ENCODE assay signal across 1 cellular context in the genomic region with DNA sequence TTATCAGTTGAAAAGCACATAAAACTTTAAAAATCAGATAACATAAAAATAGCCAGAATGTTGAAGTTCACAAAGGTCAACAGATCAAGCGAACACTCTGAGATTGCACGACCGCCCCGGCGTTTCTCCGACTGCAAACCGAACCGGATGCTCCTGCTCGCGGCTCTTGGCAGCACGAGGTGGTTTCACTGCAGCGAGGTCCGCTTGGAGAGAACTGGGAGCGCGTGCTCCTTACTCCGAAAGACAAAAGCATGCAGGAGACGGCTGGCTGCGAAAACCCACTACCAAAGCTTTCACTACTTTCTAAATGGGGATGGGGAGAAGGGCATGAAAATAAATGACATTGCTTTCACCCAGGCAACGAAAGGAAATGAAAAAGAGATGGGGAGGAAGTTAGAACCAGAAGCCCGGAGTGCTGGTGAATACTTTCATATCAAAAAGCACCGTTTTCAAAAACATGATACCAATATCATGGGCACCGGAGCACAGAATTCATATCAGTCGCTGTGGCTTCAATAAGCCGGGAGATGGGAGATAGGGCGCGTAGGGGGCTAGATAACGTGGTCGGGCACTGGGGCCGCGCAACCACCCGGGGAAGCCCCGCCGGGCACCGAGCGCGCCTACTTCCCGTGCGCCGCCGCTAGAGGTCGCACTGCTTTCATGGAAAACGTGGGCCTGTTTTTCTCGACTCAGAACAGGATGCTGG.
TF ChIP-seq lines count a peak whose summit lies in the region.

No MANE protein-coding gene starts in this region.

TF ChIP-seq in IMR-90, 13 proteins besides CTCF, POLR2A, EP300 and RAD21:
- TF ChIP-seq MAZ (IDR thresholded peaks at IDR 0.05; ENCODE audit: borderline replicate concordance, low read depth, low read length): peak; percentile 55; the same call in 1 of the 2 replicates
- TF ChIP-seq, protein P1, sequence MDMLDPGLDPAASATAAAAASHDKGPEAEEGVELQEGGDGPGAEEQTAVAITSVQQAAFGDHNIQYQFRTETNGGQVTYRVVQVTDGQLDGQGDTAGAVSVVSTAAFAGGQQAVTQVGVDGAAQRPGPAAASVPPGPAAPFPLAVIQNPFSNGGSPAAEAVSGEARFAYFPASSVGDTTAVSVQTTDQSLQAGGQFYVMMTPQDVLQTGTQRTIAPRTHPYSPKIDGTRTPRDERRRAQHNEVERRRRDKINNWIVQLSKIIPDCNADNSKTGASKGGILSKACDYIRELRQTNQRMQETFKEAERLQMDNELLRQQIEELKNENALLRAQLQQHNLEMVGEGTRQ (IDR thresholded peaks at IDR 0.05; ENCODE audit: low read depth, low read length): no peak
- TF ChIP-seq BHLHE40 (IDR thresholded peaks at IDR 0.05; ENCODE audit: low read depth, low read length): no peak
- TF ChIP-seq MXI1 (IDR thresholded peaks at IDR 0.05; ENCODE audit: borderline replicate concordance, low read depth, low read length): peak; percentile 85
- TF ChIP-seq SMC3 (IDR thresholded peaks at IDR 0.05; ENCODE audit: low read depth, low read length): peak; percentile 70
- TF ChIP-seq RCOR1 (IDR thresholded peaks at IDR 0.05; ENCODE audit: insufficient replicate concordance, low read length): no peak
